In genomic region chr3:57596495-57597239, GRCh38 we compare ENCODE assay signal across 8 cellular contexts. TPM values are rescaled to one million over a fixed set of nuclear protein-coding genes. Genes with fewer than 3 reads are reported as not detected.
DNase-seq lines count a peak whose midpoint lies in the region; ATAC-seq and TF ChIP-seq lines count a peak whose summit lies in the region.

No MANE protein-coding gene starts in this region.

- peak; percentile 61 for DNase-seq in DMS 273 (lab: John Stamatoyannopoulos, UW; ENCODE audit: unreplicated experiment)
- DNase-seq in DMS 273 treated with DMSO at 0.1 percent for 48 hours (lab: John Stamatoyannopoulos, UW) = no peak
- no peak for DNase-seq in SK-N-MC (ENCODE audit: low read depth, low spot score)
- peak; percentile 62 for DNase-seq in glutamatergic neuron
- peak; percentile 48 for DNase-seq in omental fat pad (ENCODE audit: low spot score)

- H3K9me3 ChIP-seq in SK-N-MC (ENCODE audit: low read depth, low read length) = no peaks in the 10 kb centered on the region

- H3K36me3 ChIP-seq in SK-N-MC (ENCODE audit: insufficient read depth, low read length) = no peaks in the 10 kb centered on the region

- peak overlapping the region; percentile 100 for H3K27ac Mint-ChIP-seq in activated naive CD8-positive, alpha-beta T cell
- H3K27ac Mint-ChIP-seq in glutamatergic neuron (ENCODE audit: unreplicated experiment) = peak overlapping the region; percentile 88

- H3K4me3 ChIP-seq in SK-N-MC = peak overlapping the region; percentile 89

- H3K36me3 Mint-ChIP-seq in activated naive CD8-positive, alpha-beta T cell = peaks cover 3% of the 10 kb centered on the region
- no peaks in the 10 kb centered on the region for H3K36me3 Mint-ChIP-seq in glutamatergic neuron (ENCODE audit: unreplicated experiment)

- H3K27ac ChIP-seq in SK-N-MC (peak overlapping the region; percentile 83), temporal lobe (ENCODE audit: low read depth, low read length) (peak overlapping the region; percentile 75)

- H3K4me3 Mint-ChIP-seq in activated naive CD8-positive, alpha-beta T cell = peak overlapping the region; percentile 99
- peak overlapping the region; percentile 98 for H3K4me3 Mint-ChIP-seq in glutamatergic neuron (ENCODE audit: unreplicated experiment)

- peak; percentile 7 for ATAC-seq in HG03439 (IDR thresholded peaks at IDR 0.05; ENCODE audit: unreplicated experiment)
- peak; percentile 36 for ATAC-seq in omental fat pad (ENCODE audit: low FRiP score)

- TF ChIP-seq CTCF in glutamatergic neuron (IDR thresholded peaks at IDR 0.05; ENCODE audit: partially characterized antibody, unreplicated experiment) = no peak
- TF ChIP-seq CTCF in omental fat pad (IDR thresholded peaks at IDR 0.05) = no peak

- no peaks in the 10 kb centered on the region for H3K27me3 Mint-ChIP-seq in activated naive CD8-positive, alpha-beta T cell
- peaks cover 11% of the 10 kb centered on the region for H3K27me3 Mint-ChIP-seq in glutamatergic neuron (ENCODE audit: unreplicated experiment)

- no peaks in the 10 kb centered on the region for H3K9me3 Mint-ChIP-seq in activated naive CD8-positive, alpha-beta T cell (ENCODE audit: low read depth)
- peaks cover 6% of the 10 kb centered on the region for H3K9me3 Mint-ChIP-seq in glutamatergic neuron (ENCODE audit: unreplicated experiment)

- H3K9ac ChIP-seq in SK-N-MC (ENCODE audit: insufficient read length) = peak overlapping the region; percentile 84

- peaks cover 42% of the 10 kb centered on the region for H3K4me1 Mint-ChIP-seq in activated naive CD8-positive, alpha-beta T cell (ENCODE audit: low read depth)
- H3K4me1 Mint-ChIP-seq in glutamatergic neuron (ENCODE audit: low read depth, unreplicated experiment) = peaks cover 11% of the 10 kb centered on the region

RNA-seq across cellular contexts. Expression of gene ARF4, which starts 0.5 kb away (rescaled TPM):
- total RNA-seq in glutamatergic neuron (ENCODE audit: unreplicated experiment) (131 TPM), omental fat pad (100 to 1,000 TPM in 3 of 4 donors, 10 to 100 TPM in 1; 92.4 to 209 (median 136) TPM), temporal lobe (87.8 TPM)

RNA-seq across cellular contexts. Expression of gene PDE12, which starts 40.6 kb away (rescaled TPM):
- 17.1 TPM for total RNA-seq in glutamatergic neuron (ENCODE audit: unreplicated experiment)
- 10 to 100 TPM; 14.8 to 61.2 (median 21.4) TPM for total RNA-seq in omental fat pad
- 14.3 TPM for total RNA-seq in temporal lobe

RNA-seq across cellular contexts. Expression of gene DNAH12, which starts 52.5 kb away (rescaled TPM):
- total RNA-seq in glutamatergic neuron (ENCODE audit: unreplicated experiment) (0.22 TPM), omental fat pad (under 1 TPM in 3 of 4 donors, not detected in 1; 0.19 to 0.72 (median 0.31) TPM), temporal lobe (0.74 TPM)

Comparison
In these comparisons a context has a peak if more than half of its experiments do, and no peak if none do; other contexts are left out.
1. DNase-seq: peak in DMS 273 (single experiment), glutamatergic neuron (single experiment) and omental fat pad (single experiment); none in DMS 273 treated with DMSO at 0.1 percent for 48 hours (single experiment) and SK-N-MC (single experiment).